8 cellular contexts compared by ENCODE assay signal in the genomic region with DNA sequence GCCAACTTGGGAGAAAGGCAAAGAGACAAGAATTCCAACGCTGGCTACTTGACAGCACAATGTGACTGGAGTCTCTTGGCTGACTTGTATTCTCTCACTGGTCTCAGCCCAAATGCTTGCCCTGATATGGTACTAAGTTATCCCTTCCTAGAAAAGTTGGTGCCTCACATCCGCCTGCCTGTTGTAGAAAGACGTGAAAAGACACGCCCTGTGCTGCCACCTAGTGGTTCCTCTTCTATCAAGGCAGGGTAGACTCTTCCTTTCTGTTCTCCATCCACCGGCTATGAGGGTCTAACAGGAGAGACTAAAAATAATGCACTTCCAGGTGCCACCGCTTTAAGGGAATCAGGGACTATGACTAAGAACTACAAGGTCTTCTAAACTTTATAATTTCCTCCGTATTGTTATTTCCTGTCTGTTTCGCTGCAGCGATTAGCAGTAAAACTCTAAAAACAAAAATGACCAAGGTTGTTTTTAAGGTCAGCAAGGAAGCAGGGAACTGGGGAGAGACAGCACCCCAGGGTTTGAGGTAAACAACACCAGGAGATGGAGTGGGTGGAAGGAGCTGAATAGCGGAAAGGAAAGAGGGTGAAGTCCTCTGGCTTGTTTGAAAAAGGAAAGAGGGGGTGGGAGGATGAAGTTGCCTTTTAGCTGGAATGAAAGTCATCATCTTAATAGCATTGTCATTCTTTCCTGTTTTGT.
A peak's percentile ranks its signal among the peaks of the same experiment; 100 is the strongest.
DNase-seq lines count a peak whose midpoint lies in the region; ATAC-seq and TF ChIP-seq lines count a peak whose summit lies in the region.

No MANE protein-coding gene starts in this region.

- intact Hi-C loops in activated T-helper 1 cell treated with anti-CD3 and anti-CD28 coated beads, Interleukin-12 subunit alpha, Interleukin-12 subunit beta, Interleukin-2, Interleukin-4 antibody, amounts not matched to agents 30 ng/mL and 10 ng/mL and 1 ng/mL, durations not matched to agents 14 hours and 24 hours and 36 hours (cut with micrococcal nuclease), result loop anchor here (1.0 to 10.0 kb wide), 12 partner anchors 14 to 594 kb away; a partner anchor contains a TSS

- no peaks in the 10 kb centered on the region for H3K36me3 Mint-ChIP-seq in activated T-helper 1 cell treated with anti-CD3 and anti-CD28 coated beads, Interleukin-12 subunit alpha, Interleukin-12 subunit beta, Interleukin-2, Interleukin-4 antibody, amounts not matched to agents 30 ng/mL and 10 ng/mL and 1 ng/mL, durations not matched to agents 14 hours and 24 hours and 36 hours (ENCODE audit: low read depth)
- no peaks in the 10 kb centered on the region for H3K36me3 Mint-ChIP-seq in neural crest cell (ENCODE audit: low read depth)
- no peaks in the 10 kb centered on the region for H3K36me3 Mint-ChIP-seq in stimulated activated naive CD8-positive, alpha-beta T cell treated with anti-CD3 and anti-CD28 coated beads, Interleukin-15, Interleukin-2, amounts not matched to agents 100 ng/mL and 50 ng/mL, for 24 hours (ENCODE audit: low read depth)

- peak overlapping the region; percentile 74 for H3K4me3 Mint-ChIP-seq in activated T-helper 1 cell treated with anti-CD3 and anti-CD28 coated beads, Interleukin-12 subunit alpha, Interleukin-12 subunit beta, Interleukin-2, Interleukin-4 antibody, amounts not matched to agents 30 ng/mL and 10 ng/mL and 1 ng/mL, durations not matched to agents 14 hours and 24 hours and 36 hours
- H3K4me3 Mint-ChIP-seq in neural crest cell, result no peak overlapping the region
- peak overlapping the region; percentile 56 for H3K4me3 Mint-ChIP-seq in stimulated activated naive CD8-positive, alpha-beta T cell treated with anti-CD3 and anti-CD28 coated beads, Interleukin-15, Interleukin-2, amounts not matched to agents 100 ng/mL and 50 ng/mL, for 24 hours

- H3K9me3 Mint-ChIP-seq in activated T-helper 1 cell treated with anti-CD3 and anti-CD28 coated beads, Interleukin-12 subunit alpha, Interleukin-12 subunit beta, Interleukin-2, Interleukin-4 antibody, amounts not matched to agents 30 ng/mL and 10 ng/mL and 1 ng/mL, durations not matched to agents 14 hours and 24 hours and 36 hours, result no peaks in the 10 kb centered on the region
- H3K9me3 Mint-ChIP-seq in neural crest cell, result no peaks in the 10 kb centered on the region
- no peaks in the 10 kb centered on the region for H3K9me3 Mint-ChIP-seq in stimulated activated naive CD8-positive, alpha-beta T cell treated with anti-CD3 and anti-CD28 coated beads, Interleukin-15, Interleukin-2, amounts not matched to agents 100 ng/mL and 50 ng/mL, for 24 hours

- peaks cover 61% of the 10 kb centered on the region for H3K4me1 Mint-ChIP-seq in activated T-helper 1 cell treated with anti-CD3 and anti-CD28 coated beads, Interleukin-12 subunit alpha, Interleukin-12 subunit beta, Interleukin-2, Interleukin-4 antibody, amounts not matched to agents 30 ng/mL and 10 ng/mL and 1 ng/mL, durations not matched to agents 14 hours and 24 hours and 36 hours (ENCODE audit: low read depth)
- H3K4me1 Mint-ChIP-seq in neural crest cell, result peaks cover 6% of the 10 kb centered on the region
- peaks cover 47% of the 10 kb centered on the region for H3K4me1 Mint-ChIP-seq in stimulated activated naive CD8-positive, alpha-beta T cell treated with anti-CD3 and anti-CD28 coated beads, Interleukin-15, Interleukin-2, amounts not matched to agents 100 ng/mL and 50 ng/mL, for 24 hours (ENCODE audit: low read depth)

- DNase-seq in AML-193 (lab: John Stamatoyannopoulos, UW) (peak; percentile 89 to 96), M059J (ENCODE audit: low read depth) (peak; percentile 85), RPMI8226 (peak; percentile 89), fibroblast of peridontal ligament (ENCODE audit: extremely low read depth) (peak; percentile 94), neural crest cell (ENCODE audit: low read depth, low spot score) (peak; percentile 90)
- DNase-seq in activated T-helper 1 cell treated with anti-CD3 and anti-CD28 coated beads, Interleukin-12 subunit alpha, Interleukin-12 subunit beta, Interleukin-2, Interleukin-4 antibody, amounts not matched to agents 30 ng/mL and 10 ng/mL and 1 ng/mL, durations not matched to agents 14 hours and 24 hours and 36 hours (ENCODE audit: low spot score), result peak; percentile 81

- peak; percentile 61 for ATAC-seq in GM19455 (IDR thresholded peaks at IDR 0.05; ENCODE audit: unreplicated experiment)

- peaks cover 5% of the 10 kb centered on the region for H3K27me3 Mint-ChIP-seq in activated T-helper 1 cell treated with anti-CD3 and anti-CD28 coated beads, Interleukin-12 subunit alpha, Interleukin-12 subunit beta, Interleukin-2, Interleukin-4 antibody, amounts not matched to agents 30 ng/mL and 10 ng/mL and 1 ng/mL, durations not matched to agents 14 hours and 24 hours and 36 hours (ENCODE audit: insufficient read depth)
- H3K27me3 Mint-ChIP-seq in neural crest cell (ENCODE audit: low read depth), result peaks cover 3% of the 10 kb centered on the region
- H3K27me3 Mint-ChIP-seq in stimulated activated naive CD8-positive, alpha-beta T cell treated with anti-CD3 and anti-CD28 coated beads, Interleukin-15, Interleukin-2, amounts not matched to agents 100 ng/mL and 50 ng/mL, for 24 hours, result no peaks in the 10 kb centered on the region

- peak; percentile 92 for TF ChIP-seq CTCF in neural crest cell (conservative IDR thresholded peaks at IDR 0.05)

- peak overlapping the region; percentile 96 for H3K27ac Mint-ChIP-seq in activated T-helper 1 cell treated with anti-CD3 and anti-CD28 coated beads, Interleukin-12 subunit alpha, Interleukin-12 subunit beta, Interleukin-2, Interleukin-4 antibody, amounts not matched to agents 30 ng/mL and 10 ng/mL and 1 ng/mL, durations not matched to agents 14 hours and 24 hours and 36 hours
- H3K27ac Mint-ChIP-seq in neural crest cell (ENCODE audit: unreplicated experiment), result no peak overlapping the region
- peak overlapping the region; percentile 86 for H3K27ac Mint-ChIP-seq in stimulated activated naive CD8-positive, alpha-beta T cell treated with anti-CD3 and anti-CD28 coated beads, Interleukin-15, Interleukin-2, amounts not matched to agents 100 ng/mL and 50 ng/mL, for 24 hours

Comparison
In these comparisons a context has a peak if more than half of its experiments do, and no peak if none do; other contexts are left out.
1. Peak in every context shown above with its lines: DNase-seq and ATAC-seq.